ENCODE assay signal across 9 cellular contexts in the genomic region with DNA sequence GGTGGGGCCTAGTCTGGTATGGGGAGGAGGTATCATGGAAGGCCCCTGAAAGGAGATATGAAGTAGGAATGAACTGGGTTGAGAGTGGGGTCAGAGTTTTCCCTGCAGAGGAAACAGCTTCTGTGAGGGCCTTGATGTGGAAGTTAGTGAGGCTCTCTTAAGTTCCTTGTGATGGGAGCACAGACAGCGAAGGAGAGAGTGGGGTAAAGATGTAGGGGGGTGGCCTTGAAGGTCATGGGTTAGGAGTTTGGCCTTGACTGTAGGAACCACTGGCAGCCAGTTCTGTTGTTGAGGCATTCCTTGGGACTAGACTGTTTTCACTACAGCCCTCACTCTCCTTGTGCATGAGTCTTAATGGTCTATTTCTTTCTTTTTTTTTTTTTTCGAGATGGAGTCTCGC.
"Had no signal": no experiment of that assay in that cellular context is flagged by ENCODE, and none has a peak within 500 bp of the region (broad histone marks: within the 10 kb centered on the region; RNA-seq: fewer than 3 reads in every experiment).

No MANE protein-coding gene starts in this region.

- H3K9me3 ChIP-seq: HAP-1 had no signal

- H3K36me3 ChIP-seq: HAP-1 had no signal

- H3K9ac ChIP-seq: GM23248 had no signal

- H2AFZ ChIP-seq: GM23248 had no signal

- H3K4me1 ChIP-seq: HAP-1 had no signal

- H3K4me1 Mint-ChIP-seq: IgD-negative memory B cell had no signal

- ATAC-seq: HCT116, HepG2 had no signal

- H3K4me3 Mint-ChIP-seq: HFFc6, IgD-negative memory B cell had no signal

- DNase-seq: GM23248, GOT3, H7, HFFc6 had no signal

- H3K27ac Mint-ChIP-seq: HFFc6, IgD-negative memory B cell had no signal

- H3K4me3 ChIP-seq: GM23248, HAP-1 had no signal

- H3K27ac ChIP-seq: GM23248, HL-60 had no signal
